ENCODE assay signal across 8 cellular contexts in the genomic region with DNA sequence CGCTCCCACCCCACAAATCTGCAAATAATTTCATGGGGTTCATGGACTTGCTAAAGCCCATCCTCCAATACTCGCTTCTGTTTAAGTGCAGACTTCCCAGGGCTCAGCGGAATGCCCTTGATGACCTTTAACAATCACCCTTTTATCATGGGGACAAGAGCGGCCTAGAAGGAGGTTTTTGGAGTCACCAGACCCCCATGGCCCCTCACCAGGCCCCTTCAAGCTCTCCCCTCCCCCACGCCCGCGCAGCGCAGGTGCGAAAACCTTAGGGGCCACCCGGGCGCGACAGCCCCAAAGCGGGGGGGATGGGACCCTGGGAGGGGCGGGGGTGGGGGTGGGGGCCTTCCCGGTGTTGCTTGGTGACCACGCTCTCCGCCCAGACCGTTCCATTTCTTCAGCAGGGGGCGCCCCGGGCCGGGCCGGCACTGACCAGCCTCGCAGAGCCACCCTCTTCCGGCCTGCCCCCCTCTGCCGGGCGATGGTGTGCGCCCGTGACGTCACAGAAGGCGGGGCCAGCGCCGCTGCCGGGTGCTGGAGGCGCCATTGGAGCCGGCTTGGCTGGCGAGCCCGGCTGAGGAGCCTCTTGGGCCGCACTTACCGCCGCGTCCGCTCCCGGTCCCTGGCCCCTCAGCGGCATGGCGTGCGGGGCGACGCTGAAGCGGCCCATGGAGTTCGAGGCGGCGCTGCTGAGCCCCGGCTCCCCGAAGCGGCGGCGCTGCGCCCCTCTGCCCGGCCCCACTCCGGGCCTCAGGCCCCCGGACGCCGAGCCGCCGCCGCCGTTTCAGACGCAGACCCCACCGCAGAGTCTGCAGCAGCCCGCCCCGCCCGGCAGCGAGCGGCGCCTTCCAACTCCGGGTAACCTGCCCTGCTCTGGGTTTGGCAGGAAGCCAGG. TPM values are rescaled to one million over a fixed set of nuclear protein-coding genes. Genes with fewer than 3 reads are reported as not detected.
DNase-seq lines count a peak whose midpoint lies in the region; ATAC-seq and TF ChIP-seq lines count a peak whose summit lies in the region.

A gene with protein sequence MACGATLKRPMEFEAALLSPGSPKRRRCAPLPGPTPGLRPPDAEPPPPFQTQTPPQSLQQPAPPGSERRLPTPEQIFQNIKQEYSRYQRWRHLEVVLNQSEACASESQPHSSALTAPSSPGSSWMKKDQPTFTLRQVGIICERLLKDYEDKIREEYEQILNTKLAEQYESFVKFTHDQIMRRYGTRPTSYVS (plus strand): TSS at position 531 of the 892 bp plus-strand sequence. CDS start 105 bp downstream, at position 636.

- DNase-seq in NCI-H2029 treated with DMSO at 0.1 percent for 48 hours (lab: John Stamatoyannopoulos, UW) (peak; percentile 100), T1000 (lab: John Stamatoyannopoulos, UW) (peak; percentile 97), astrocyte of the hippocampus (ENCODE audit: low read depth, low spot score) (peak; percentile 99), hepatocyte (ENCODE audit: low spot score) (peak; percentile 98), renal cortical epithelial cell (ENCODE audit: low read depth) (peak; percentile 80), aorta (peak; percentile 99)

- H3K79me2 ChIP-seq in hepatocyte: peaks cover 48% of the 10 kb centered on the region

- TF ChIP-seq CTCF in hepatocyte (IDR thresholded peaks at IDR 0.05; ENCODE audit: poor library complexity): no peak

- 1% methylated on average over 39 of the region's 76 CpGs for WGBS in hepatocyte (ENCODE audit: low lambda C conversion rate, missing lambda C conversion rate)
- WGBS in aorta, 2 donors: 1 to 2% methylated on average over 38 to 76 of the region's 76 CpGs

- no peaks in the 10 kb centered on the region for H3K36me3 ChIP-seq in hepatocyte (replicated peaks; ENCODE audit: insufficient read depth, low read depth)
- no peaks in the 10 kb centered on the region for H3K36me3 ChIP-seq in aorta (ENCODE audit: control insufficient read depth in 1 of 2, insufficient read depth in 2 of 2, low read length in 1 of 2)

- H3K27me3 ChIP-seq in hepatocyte: no peaks in the 10 kb centered on the region
- H3K27me3 ChIP-seq in aorta (ENCODE audit: control insufficient read depth in 1 of 2, insufficient read depth in 2 of 2, low read length in 1 of 2): no peaks in the 10 kb centered on the region

- intact Hi-C loops in aorta (cut with DNase I): loop anchor here (1.0 to 10.0 kb wide), 3 partner anchors 101 to 134 kb away; a partner anchor contains a TSS

- no peaks in the 10 kb centered on the region for H3K9me3 ChIP-seq in hepatocyte (ENCODE audit: low read depth)
- no peaks in the 10 kb centered on the region for H3K9me3 ChIP-seq in aorta (ENCODE audit: control insufficient read depth, low read length)

- no peaks in the 10 kb centered on the region for H3K9me2 ChIP-seq in hepatocyte (replicated peaks; ENCODE audit: insufficient read depth)

- peak within 1 kb of the TSS; percentile 89 for H3K4me2 ChIP-seq in hepatocyte

- ATAC-seq in GM18517 (IDR thresholded peaks at IDR 0.05; ENCODE audit: unreplicated experiment) (peak; percentile 88), HG03025 (IDR thresholded peaks at IDR 0.05; ENCODE audit: low FRiP score, unreplicated experiment) (peak; percentile 93), aorta (ENCODE audit: low FRiP score) (peak; percentile 100)

- H3K4me1 ChIP-seq in hepatocyte (ENCODE audit: insufficient read depth) (peaks cover 14% of the 10 kb centered on the region), aorta (ENCODE audit: control insufficient read depth in 1 of 2, insufficient read depth in 2 of 2, low read length in 2 of 2) (peaks cover 2 to 6% of the 10 kb centered on the region in 2 donors)

- H4K20me1 ChIP-seq in hepatocyte (ENCODE audit: insufficient read depth, poor library complexity, severe bottlenecking): peaks cover 43% of the 10 kb centered on the region

- H3K27ac ChIP-seq in hepatocyte: peak within 1 kb of the TSS; percentile 96
- peak within 1 kb of the TSS; percentile 33 to 76 for H3K27ac ChIP-seq in aorta (ENCODE audit: low read depth in 1 of 2, low read length in 2 of 2)

- H2AFZ ChIP-seq in hepatocyte: peak within 1 kb of the TSS; percentile 94

- H3K4me3 ChIP-seq in hepatocyte (peak within 1 kb of the TSS; percentile 84), aorta (ENCODE audit: low read length in 2 of 2) (peak within 1 kb of the TSS; percentile 94 to 99)

RNA-seq across cellular contexts. Expression of the gene that starts here (rescaled TPM):
- total RNA-seq in hepatocyte (75.1 and 81.9 TPM in 2 replicates), renal cortical epithelial cell (67.9 and 68.2 TPM in 2 replicates), aorta (10 to 100 TPM; 36.7 to 43.7 TPM)
- polyA plus RNA-seq in hepatocyte (70.7 and 77.3 TPM in 2 replicates), aorta (10 to 100 TPM; 22.0 to 40.8 TPM)

Comparison
In these comparisons a context has a peak if more than half of its experiments do, and no peak if none do; other contexts are left out.
1. Peak in every context shown above with its lines: DNase-seq, ATAC-seq, H3K4me3 ChIP-seq and H3K27ac ChIP-seq.